Comparison of ENCODE assay signal across 14 cellular contexts in genomic region chr7:107224858-107225257, GRCh38.
"Had no signal": no experiment of that assay in that cellular context is flagged by ENCODE, and none has a peak within 500 bp of the region (broad histone marks: within the 10 kb centered on the region; RNA-seq: fewer than 3 reads in every experiment).

No MANE protein-coding gene starts in this region.

- ATAC-seq: activated CD4-positive, alpha-beta T cell treated with anti-CD3 and anti-CD28 coated beads for 36 hours; activated CD8-positive, alpha-beta memory T cell treated with anti-CD3 and anti-CD28 coated beads, Interleukin-2, amount 10 ng/mL, durations not matched to agents 7 days and 5 days; esophagus mucosa; pancreas; stimulated activated effector memory CD8-positive, alpha-beta T cell treated with anti-CD3 and anti-CD28 coated beads, Interleukin-12 subunit alpha, Interleukin-12 subunit beta, amount 100 ng/mL, for 72 hours had no signal

- H3K4me1 ChIP-seq: pancreas had no signal

- DNase-seq: activated CD4-positive, alpha-beta memory T cell treated with anti-CD3 and anti-CD28 coated beads for 36 hours; activated CD4-positive, alpha-beta T cell treated with anti-CD3 and anti-CD28 coated beads for 36 hours; activated CD8-positive, alpha-beta memory T cell treated with anti-CD3 and anti-CD28 coated beads, Interleukin-2, amount 10 ng/mL, durations not matched to agents 7 days and 5 days; activated naive CD4-positive, alpha-beta T cell treated with anti-CD3 and anti-CD28 coated beads, Interleukin-2, amount 10 ng/mL, durations not matched to agents 7 days and 5 days; activated T-cell treated with anti-CD3 and anti-CD28 coated beads, Interleukin-2, amount 50 U/mL, for 1 hour; caudate nucleus; hippocampal formation; pancreas; tibial artery had no signal

- H3K9me3 ChIP-seq: pancreas, tibial artery had no signal

- H3K27ac ChIP-seq: pancreas had no signal

- H3K27me3 ChIP-seq: pancreas, tibial artery had no signal

- H3K4me3 ChIP-seq: pancreas, tibial artery had no signal

- FAIRE-seq: astrocyte, colon, keratinocyte, pancreas had no signal
